ENCODE assay signal across 16 cellular contexts in genomic region chr4:7160439-7160838, GRCh38. TPM values are rescaled to one million over a fixed set of nuclear protein-coding genes. Genes with fewer than 3 reads are reported as not detected.
DNase-seq lines count a peak whose midpoint lies in the region; ATAC-seq and TF ChIP-seq lines count a peak whose summit lies in the region.
"Had no signal": no experiment of that assay in that cellular context is flagged by ENCODE, and none has a peak within 500 bp of the region (broad histone marks: within the 10 kb centered on the region; RNA-seq: fewer than 3 reads in every experiment).

No MANE protein-coding gene starts in this region.

- 89% methylated on average over 7 of the region's 11 CpGs for WGBS in suprapubic skin

- H3K4me3 ChIP-seq in suprapubic skin: no peak overlapping the region
- H3K4me3 ChIP-seq: ascending aorta; BLaER1 treated with 17β-estradiol and CSF1 and Interleukin-3, amounts not matched to agents 10 nM and 100 nM; MG63; testis had no signal

- peak; percentile 13 for DNase-seq in activated CD4-positive, CD25-positive, alpha-beta regulatory T cell treated with anti-CD3 and anti-CD28 coated beads, Interleukin-2, amount 50 U/mL, for 72 hours
- DNase-seq in globus pallidus (ENCODE audit: low spot score) (peak; percentile 70), midbrain (lab: John Stamatoyannopoulos, UW) (peak; percentile 53), suprapubic skin (ENCODE audit: low spot score in 2 of 2) (peak; percentile 40 to 44), activated T-cell treated with anti-CD3 and anti-CD28 coated beads for 4 hours (no peak), superior temporal gyrus (ENCODE audit: extremely low spot score) (no peak), KG1 (lab: John Stamatoyannopoulos, UW) (no peak)
- DNase-seq: activated CD4-positive, alpha-beta T cell treated with anti-CD3 and anti-CD28 coated beads for 1 hour; MG63; NCI-H774; T-helper 9 cell had no signal

- H3K27ac ChIP-seq in suprapubic skin: no peak overlapping the region
- H3K27ac ChIP-seq: ascending aorta; BLaER1 treated with 17β-estradiol and CSF1 and Interleukin-3, amounts not matched to agents 10 nM and 100 nM; testis had no signal

- H3K27me3 ChIP-seq in suprapubic skin: peaks cover 3% of the 10 kb centered on the region
- H3K27me3 ChIP-seq: ascending aorta; BLaER1 treated with 17β-estradiol and CSF1 and Interleukin-3, amounts not matched to agents 10 nM and 100 nM; MG63; testis had no signal

- TF ChIP-seq EP300 in suprapubic skin (IDR thresholded peaks at IDR 0.05): no peak

- H3K4me1 ChIP-seq in suprapubic skin: peaks cover 22% of the 10 kb centered on the region
- H3K4me1 ChIP-seq: ascending aorta had no signal

- no peak for TF ChIP-seq CTCF in suprapubic skin (IDR thresholded peaks at IDR 0.05)

- no peak for TF ChIP-seq POLR2A in suprapubic skin (IDR thresholded peaks at IDR 0.05)

- no peak for ATAC-seq in activated CD4-positive, CD25-positive, alpha-beta regulatory T cell treated with anti-CD3 and anti-CD28 coated beads, Interleukin-2, amount 50 U/mL, for 24 hours

- H3K9me3 ChIP-seq in suprapubic skin: no peaks in the 10 kb centered on the region
- H3K9me3 ChIP-seq: ascending aorta; BLaER1 treated with 17β-estradiol and CSF1 and Interleukin-3, amounts not matched to agents 10 nM and 100 nM; MG63; testis had no signal

- no peaks in the 10 kb centered on the region for H3K36me3 ChIP-seq in suprapubic skin
- H3K36me3 ChIP-seq: ascending aorta; BLaER1 treated with 17β-estradiol and CSF1 and Interleukin-3, amounts not matched to agents 10 nM and 100 nM; MG63 had no signal

RNA-seq across cellular contexts. Expression of gene SORCS2, which starts 31.9 kb away (rescaled TPM):
- 1 to 10 TPM in 3 of 4 donors, under 1 TPM in 1; 0.94 to 4.6 (median 1.3) TPM for total RNA-seq in suprapubic skin
- total RNA-seq: SK-MEL-5 had no signal

Comparison
In these comparisons a context has a peak if more than half of its experiments do, and no peak if none do; other contexts are left out.
1. DNase-seq: peak in activated CD4-positive, CD25-positive, alpha-beta regulatory T cell treated with anti-CD3 and anti-CD28 coated beads, Interleukin-2, amount 50 U/mL, for 72 hours (single experiment), globus pallidus (single experiment), midbrain (single experiment) and suprapubic skin (2 of 2); none in activated T-cell treated with anti-CD3 and anti-CD28 coated beads for 4 hours (single experiment), superior temporal gyrus (single experiment) and KG1 (single experiment).